ENCODE assay signal across 8 cellular contexts in genomic region chr17:5587431-5588032, GRCh38. TPM values are rescaled to one million over a fixed set of nuclear protein-coding genes. Genes with fewer than 3 reads are reported as not detected.
DNase-seq lines count a peak whose midpoint lies in the region; ATAC-seq lines count a peak whose summit lies in the region.

No MANE protein-coding gene starts in this region.

- no peak for DNase-seq in Right ventricle myocardium superior
- DNase-seq in cardiac septum (ENCODE audit: low spot score), result no peak
- DNase-seq in NCI-H1048 (lab: John Stamatoyannopoulos, UW), result peak; percentile 54
- DNase-seq in SW 1271 (lab: John Stamatoyannopoulos, UW), result peak; percentile 36 to 65
- peak; percentile 31 to 83 for DNase-seq in T47D (ENCODE audit: low read depth in 1 of 2, low spot score in 1 of 2)
- DNase-seq in left lobe of liver (ENCODE audit: low spot score), result peak; percentile 45
- peak; percentile 11 for DNase-seq in stimulated activated naive CD4-positive, alpha-beta T cell treated with Interleukin-2 at 50 U/mL for 16 hours (lab: John Stamatoyannopoulos, UW)

- peak; percentile 45 for ATAC-seq in Right ventricle myocardium superior (ENCODE audit: poor library complexity)
- peak; percentile 85 for ATAC-seq in left lobe of liver
- ATAC-seq in GM19467 (IDR thresholded peaks at IDR 0.05; ENCODE audit: unreplicated experiment), result no peak

- intact Hi-C loops in Right ventricle myocardium superior (cut with DNase I) (loop anchor here (2.0 to 5.0 kb wide), 2 partner anchors 835 to 850 kb away; partner anchors contain the start of gene AIPL1), cardiac septum (cut with DNase I) (loop anchor here (1.0 to 5.0 kb wide), 3 partner anchors 120 to 850 kb away; partner anchors contain the start of gene AIPL1)

- in situ Hi-C loops in T47D (cut with HindIII; ENCODE audit: low pct_unique_long_range_greater_than_20kb, low sequenced_read_pairs), result no loop called here

RNA-seq across cellular contexts. Expression of gene NLRP1, which starts 3.2 kb away (rescaled TPM):
- total RNA-seq in Right ventricle myocardium superior (7.9 TPM), cardiac septum (11.7 TPM), left lobe of liver (2.6 TPM)

Comparison
In these comparisons a context has a peak if more than half of its experiments do, and no peak if none do; other contexts are left out.
1. DNase-seq: peak in NCI-H1048 (single experiment), SW 1271 (2 of 2), T47D (2 of 2), left lobe of liver (single experiment) and stimulated activated naive CD4-positive, alpha-beta T cell treated with Interleukin-2 at 50 U/mL for 16 hours (single experiment); none in Right ventricle myocardium superior (single experiment) and cardiac septum (single experiment).